Comparison of ENCODE assay signal across 9 cellular contexts in genomic region chr18:49168970-49169619, GRCh38.
DNase-seq lines count a peak whose midpoint lies in the region; ATAC-seq and TF ChIP-seq lines count a peak whose summit lies in the region.
"Had no signal": no experiment of that assay in that cellular context is flagged by ENCODE, and none has a peak within 500 bp of the region (broad histone marks: within the 10 kb centered on the region; RNA-seq: fewer than 3 reads in every experiment).

No MANE protein-coding gene starts in this region.

- no peaks in the 10 kb centered on the region for H3K9me3 ChIP-seq in A673 (ENCODE audit: low read depth, low read length, poor library complexity, severe bottlenecking)

- TF ChIP-seq CTCF in GM12874 (IDR thresholded peaks at IDR 0.05; ENCODE audit: insufficient read depth, low read depth, low read length) (0 out of 2 replicates have a peak, but pooled peaks have one; percentile 14), epithelial cell of esophagus (IDR thresholded peaks at IDR 0.05; ENCODE audit: insufficient read depth, low read depth, low read length, missing control alignments) (no peak), dorsolateral prefrontal cortex (IDR thresholded peaks at IDR 0.05 in 54 of 56, conservative IDR thresholded peaks at IDR 0.05 in 2 of 56; ENCODE audit: low read depth in 1 of 56, partially characterized antibody in 56 of 56) (no peak), A673 (conservative IDR thresholded peaks at IDR 0.05; ENCODE audit: low read depth, low read length) (no peak), foreskin fibroblast (IDR thresholded peaks at IDR 0.05; ENCODE audit: low read depth, low read length) (no peak)

- H3K4me1 ChIP-seq in A673 (ENCODE audit: insufficient read depth, low read length, poor library complexity, severe bottlenecking), result no peaks in the 10 kb centered on the region

- no TSS peak for BruUV-seq in A673 (replicated peaks; lab: Mats Ljungman, UMichigan)

- peak; percentile 21 for DNase-seq in epithelial cell of esophagus (ENCODE audit: low read depth)
- DNase-seq in mucosa of gallbladder (ENCODE audit: low spot score), result no peak
- DNase-seq in dorsolateral prefrontal cortex, result no peak
- no peak for DNase-seq in A673 (ENCODE audit: low spot score)
- no peak for DNase-seq in foreskin fibroblast

- H3K27ac ChIP-seq in dorsolateral prefrontal cortex (peak overlapping the region in 2 of 59 donors; percentile 1 to 85), A673 (ENCODE audit: low read depth, low read length, poor library complexity, severe bottlenecking) (no peak overlapping the region)
- H3K27ac ChIP-seq: KMS-11 had no signal

- H3K4me3 ChIP-seq in epithelial cell of esophagus (ENCODE audit: low read length) (no peak overlapping the region), dorsolateral prefrontal cortex (no peak overlapping the region), A673 (ENCODE audit: low read depth, low read length, poor library complexity, severe bottlenecking) (no peak overlapping the region), foreskin fibroblast (ENCODE audit: low read depth in 1 of 2, low read length in 2 of 2) (no peak overlapping the region)

- H3K27me3 ChIP-seq in dorsolateral prefrontal cortex (no peaks in the 10 kb centered on the region), A673 (replicated peaks; ENCODE audit: insufficient read depth, low read depth, low read length, poor library complexity) (no peaks in the 10 kb centered on the region)

- intact Hi-C loops in dorsolateral prefrontal cortex (cut with DNase I), result loop anchor here in 1 of 2 donors (10.0 kb wide), 1 partner anchor 394 kb away; no protein-coding TSS in a partner anchor
- intact Hi-C loops in A673 (cut with micrococcal nuclease; ENCODE audit: unreplicated experiment), result no loop called here

- ATAC-seq in GM21381 (IDR thresholded peaks at IDR 0.05; ENCODE audit: unreplicated experiment) (peak; percentile 90), HG03565 (IDR thresholded peaks at IDR 0.05; ENCODE audit: unreplicated experiment) (peak; percentile 67)

- CTCF ChIA-PET in A673 (lab: Charles Lee), result no interaction called here

- POLR2A ChIA-PET in A673 (lab: Charles Lee; ENCODE audit: low non-redundant PET), result no interaction called here

- H3K36me3 ChIP-seq in A673 (ENCODE audit: insufficient read depth, low read length, poor library complexity, severe bottlenecking), result no peaks in the 10 kb centered on the region
